Comparison of ENCODE assay signal across 11 cellular contexts in the genomic region with DNA sequence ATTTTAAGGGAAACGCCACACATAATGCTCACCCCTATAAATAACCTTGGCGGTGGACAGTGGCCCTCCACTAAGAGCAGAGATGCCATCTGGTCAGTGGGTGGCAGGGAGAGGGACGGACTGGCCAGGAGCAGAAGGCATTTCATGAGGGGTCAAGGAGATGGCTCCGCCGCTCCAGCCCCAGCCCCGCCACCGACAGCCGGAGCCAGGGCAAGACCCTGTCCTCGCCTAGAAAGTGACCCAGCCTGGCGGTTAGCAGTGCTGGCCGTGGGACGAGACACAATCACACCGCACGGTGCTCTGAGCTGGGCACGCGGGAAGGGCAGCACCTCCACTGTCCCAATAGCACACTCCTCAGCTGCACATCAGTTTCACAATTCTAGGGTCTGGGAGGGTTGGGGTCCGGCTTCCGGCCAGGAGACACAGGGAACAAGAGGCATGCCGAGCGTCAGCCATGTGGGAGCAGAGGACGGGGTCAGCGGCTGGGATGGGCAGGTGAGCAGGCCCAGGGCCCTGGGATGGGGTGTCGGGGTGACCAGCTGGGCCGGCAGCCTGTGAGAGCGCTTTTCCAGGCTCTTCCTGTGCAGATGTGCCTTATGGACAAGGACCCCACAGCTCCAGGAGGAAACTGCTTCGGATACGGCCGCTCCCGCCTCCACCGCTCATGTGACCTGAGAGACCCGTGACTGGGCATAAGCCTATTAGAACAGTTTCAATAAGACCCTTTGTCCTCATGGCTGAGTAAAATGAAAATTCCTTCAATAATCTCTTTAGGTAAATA. TPM values are rescaled to one million over a fixed set of nuclear protein-coding genes. Genes with fewer than 3 reads are reported as not detected.
A peak's percentile ranks its signal among the peaks of the same experiment; 100 is the strongest.
DNase-seq lines count a peak whose midpoint lies in the region; ATAC-seq and TF ChIP-seq lines count a peak whose summit lies in the region.
"Had no signal": no experiment of that assay in that cellular context is flagged by ENCODE, and none has a peak within 500 bp of the region (broad histone marks: within the 10 kb centered on the region; RNA-seq: fewer than 3 reads in every experiment).

No MANE protein-coding gene starts in this region.

- peak overlapping the region in 3 of 4 donors; percentile 57 to 83 (median 83) for H3K27ac ChIP-seq in upper lobe of left lung

- no peak for TF ChIP-seq POLR2A in upper lobe of left lung (IDR thresholded peaks at IDR 0.05)

- H3K9me3 Mint-ChIP-seq in activated naive CD8-positive, alpha-beta T cell treated with anti-CD3 and anti-CD28 coated beads, Interleukin-2, amount 10 ng/mL, durations not matched to agents 7 days and 5 days: no peaks in the 10 kb centered on the region
- H3K9me3 Mint-ChIP-seq in activated naive CD8-positive, alpha-beta T cell treated with anti-CD3 and anti-CD28 coated beads, Interleukin-2, amount 50 U/mL, for 24 hours: no peaks in the 10 kb centered on the region
- no peaks in the 10 kb centered on the region for H3K9me3 Mint-ChIP-seq in chondrocyte (ENCODE audit: low read depth)
- H3K9me3 Mint-ChIP-seq in memory B cell: no peaks in the 10 kb centered on the region
- H3K9me3 Mint-ChIP-seq: activated CD4-positive, alpha-beta memory T cell treated with anti-CD3 and anti-CD28 coated beads, Interleukin-2, amount 10 ng/mL, durations not matched to agents 7 days and 5 days had no signal

- no peaks in the 10 kb centered on the region for H3K9me3 ChIP-seq in upper lobe of left lung

- H3K27me3 Mint-ChIP-seq in activated naive CD8-positive, alpha-beta T cell treated with anti-CD3 and anti-CD28 coated beads, Interleukin-2, amount 10 ng/mL, durations not matched to agents 7 days and 5 days: no peaks in the 10 kb centered on the region
- H3K27me3 Mint-ChIP-seq in activated naive CD8-positive, alpha-beta T cell treated with anti-CD3 and anti-CD28 coated beads, Interleukin-2, amount 50 U/mL, for 24 hours: no peaks in the 10 kb centered on the region
- H3K27me3 Mint-ChIP-seq in chondrocyte (ENCODE audit: low read depth) (no peaks in the 10 kb centered on the region), memory B cell (no peaks in the 10 kb centered on the region)
- H3K27me3 Mint-ChIP-seq: activated CD4-positive, alpha-beta memory T cell treated with anti-CD3 and anti-CD28 coated beads, Interleukin-2, amount 10 ng/mL, durations not matched to agents 7 days and 5 days had no signal

- WGBS in upper lobe of left lung, 2 donors: 88 to 92% methylated on average over 16 to 31 of the region's 31 CpGs

- POLR2A ChIA-PET in activated naive CD8-positive, alpha-beta T cell treated with anti-CD3 and anti-CD28 coated beads, Interleukin-2, amount 10 ng/mL, durations not matched to agents 7 days and 5 days (lab: Charles Lee): no interaction called here

- ATAC-seq in activated naive CD8-positive, alpha-beta T cell treated with anti-CD3 and anti-CD28 coated beads, Interleukin-2, amount 10 ng/mL, durations not matched to agents 7 days and 5 days (ENCODE audit: low read depth): no peak
- no peak for ATAC-seq in activated naive CD8-positive, alpha-beta T cell treated with anti-CD3 and anti-CD28 coated beads, Interleukin-2, amount 50 U/mL, for 24 hours
- no peak for ATAC-seq in memory B cell (ENCODE audit: low read depth)
- ATAC-seq in upper lobe of left lung (ENCODE audit: low FRiP score in 2 of 2): no peak

- no peak for TF ChIP-seq EP300 in upper lobe of left lung (IDR thresholded peaks at IDR 0.05)

- H3K27me3 ChIP-seq in upper lobe of left lung: no peaks in the 10 kb centered on the region

- TF ChIP-seq CTCF in chondrocyte (IDR thresholded peaks at IDR 0.05) (no peak), upper lobe of left lung (IDR thresholded peaks at IDR 0.05) (no peak)

- H3K4me1 Mint-ChIP-seq in activated naive CD8-positive, alpha-beta T cell treated with anti-CD3 and anti-CD28 coated beads, Interleukin-2, amount 10 ng/mL, durations not matched to agents 7 days and 5 days: peaks cover 18% of the 10 kb centered on the region
- peaks cover 21% of the 10 kb centered on the region for H3K4me1 Mint-ChIP-seq in activated naive CD8-positive, alpha-beta T cell treated with anti-CD3 and anti-CD28 coated beads, Interleukin-2, amount 50 U/mL, for 24 hours
- H3K4me1 Mint-ChIP-seq in chondrocyte (ENCODE audit: low read depth) (peaks cover 5% of the 10 kb centered on the region), memory B cell (peaks cover 20% of the 10 kb centered on the region)

- H3K4me3 ChIP-seq in upper lobe of left lung: no peak overlapping the region

- peaks cover 0 to 4% (median 2%) of the 10 kb centered on the region in 4 donors for H3K36me3 ChIP-seq in upper lobe of left lung

- H3K27ac Mint-ChIP-seq in activated naive CD8-positive, alpha-beta T cell treated with anti-CD3 and anti-CD28 coated beads, Interleukin-2, amount 10 ng/mL, durations not matched to agents 7 days and 5 days: no peak overlapping the region
- H3K27ac Mint-ChIP-seq in activated naive CD8-positive, alpha-beta T cell treated with anti-CD3 and anti-CD28 coated beads, Interleukin-2, amount 50 U/mL, for 24 hours: no peak overlapping the region
- H3K27ac Mint-ChIP-seq in chondrocyte (ENCODE audit: unreplicated experiment) (no peak overlapping the region), memory B cell (peak overlapping the region; percentile 62)
- H3K27ac Mint-ChIP-seq: activated CD4-positive, alpha-beta memory T cell treated with anti-CD3 and anti-CD28 coated beads, Interleukin-2, amount 10 ng/mL, durations not matched to agents 7 days and 5 days had no signal

- no peak overlapping the region for H3K4me3 Mint-ChIP-seq in activated naive CD8-positive, alpha-beta T cell treated with anti-CD3 and anti-CD28 coated beads, Interleukin-2, amount 10 ng/mL, durations not matched to agents 7 days and 5 days
- H3K4me3 Mint-ChIP-seq in activated naive CD8-positive, alpha-beta T cell treated with anti-CD3 and anti-CD28 coated beads, Interleukin-2, amount 50 U/mL, for 24 hours: no peak overlapping the region
- H3K4me3 Mint-ChIP-seq in chondrocyte (ENCODE audit: unreplicated experiment): no peak overlapping the region
- H3K4me3 Mint-ChIP-seq in memory B cell: no peak overlapping the region
- H3K4me3 Mint-ChIP-seq: activated CD4-positive, alpha-beta memory T cell treated with anti-CD3 and anti-CD28 coated beads, Interleukin-2, amount 10 ng/mL, durations not matched to agents 7 days and 5 days had no signal

- peaks cover 12 to 41% (median 22%) of the 10 kb centered on the region in 4 donors for H3K4me1 ChIP-seq in upper lobe of left lung

- peak; percentile 13 for DNase-seq in activated naive CD8-positive, alpha-beta T cell treated with anti-CD3 and anti-CD28 coated beads, Interleukin-2, amount 10 ng/mL, durations not matched to agents 7 days and 5 days
- DNase-seq in activated naive CD8-positive, alpha-beta T cell treated with anti-CD3 and anti-CD28 coated beads, Interleukin-2, amount 50 U/mL, for 24 hours: no peak
- DNase-seq in chondrocyte (ENCODE audit: low spot score) (peak; percentile 90), memory B cell (ENCODE audit: low spot score in 2 of 2) (no peak), upper lobe of left lung (peak; percentile 18 to 64), GDM1 (lab: John Stamatoyannopoulos, UW) (no peak), 8988T (no peak), NCI-H1694 (lab: John Stamatoyannopoulos, UW) (no peak)
- DNase-seq: activated CD4-positive, alpha-beta memory T cell treated with anti-CD3 and anti-CD28 coated beads, Interleukin-2, amount 10 ng/mL, durations not matched to agents 7 days and 5 days; DMS79 treated with DMSO at 0.1 percent for 48 hours; NCI-H510A had no signal

- peaks cover 3% of the 10 kb centered on the region for H3K36me3 Mint-ChIP-seq in activated naive CD8-positive, alpha-beta T cell treated with anti-CD3 and anti-CD28 coated beads, Interleukin-2, amount 10 ng/mL, durations not matched to agents 7 days and 5 days
- peaks cover 30% of the 10 kb centered on the region for H3K36me3 Mint-ChIP-seq in activated naive CD8-positive, alpha-beta T cell treated with anti-CD3 and anti-CD28 coated beads, Interleukin-2, amount 50 U/mL, for 24 hours (ENCODE audit: low read depth)
- H3K36me3 Mint-ChIP-seq in chondrocyte (ENCODE audit: low read depth) (peaks cover 1% of the 10 kb centered on the region), memory B cell (no peaks in the 10 kb centered on the region)

RNA-seq across cellular contexts. Expression of a gene that starts 5.7 kb away (rescaled TPM):
- 10 to 100 TPM; 34.3 to 38.4 TPM for total RNA-seq in activated naive CD8-positive, alpha-beta T cell treated with anti-CD3 and anti-CD28 coated beads, Interleukin-2, amount 10 ng/mL, durations not matched to agents 7 days and 5 days
- 6.5 to 12.7 TPM (median 7.8 TPM) in 3 replicates for total RNA-seq in chondrocyte
- total RNA-seq in upper lobe of left lung: 10 to 100 TPM; 36.4 to 75.6 (median 49.9) TPM

Comparison
In these comparisons a context has a peak if more than half of its experiments do, and no peak if none do; other contexts are left out.
1. DNase-seq: peak in activated naive CD8-positive, alpha-beta T cell treated with anti-CD3 and anti-CD28 coated beads, Interleukin-2, amount 10 ng/mL, durations not matched to agents 7 days and 5 days (single experiment), chondrocyte (single experiment) and upper lobe of left lung (2 of 2); none in activated naive CD8-positive, alpha-beta T cell treated with anti-CD3 and anti-CD28 coated beads, Interleukin-2, amount 50 U/mL, for 24 hours (single experiment), memory B cell (0 of 2), GDM1 (single experiment), 8988T (single experiment) and NCI-H1694 (single experiment).